In the genomic region with DNA sequence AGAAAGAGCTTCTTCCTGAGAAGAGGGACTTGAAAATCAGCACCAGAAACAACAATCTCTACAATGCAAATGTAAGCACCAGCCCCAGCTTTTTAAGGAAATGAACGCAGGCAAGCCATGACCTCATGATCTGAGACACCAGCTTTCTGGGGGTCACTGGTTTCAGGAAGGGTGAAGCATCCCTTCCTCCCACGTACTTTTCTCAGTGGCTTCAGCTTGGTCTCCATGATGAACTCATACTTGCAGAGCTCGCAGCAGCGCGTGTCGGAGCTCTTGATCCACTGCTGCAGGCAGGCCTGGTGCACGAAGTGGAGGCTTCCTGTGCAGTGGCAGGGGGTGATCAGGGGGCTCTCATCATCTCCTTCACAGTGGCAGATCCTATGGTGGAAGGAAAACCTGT, we compare ENCODE assay signal across 9 cellular contexts.
A peak's percentile ranks its signal among the peaks of the same experiment; 100 is the strongest.
DNase-seq lines count a peak whose midpoint lies in the region; ATAC-seq and TF ChIP-seq lines count a peak whose summit lies in the region.
"Had no signal": no experiment of that assay in that cellular context is flagged by ENCODE, and none has a peak within 500 bp of the region (broad histone marks: within the 10 kb centered on the region; RNA-seq: fewer than 3 reads in every experiment).

No MANE protein-coding gene starts in this region.

- DNase-seq in GM13977 (ENCODE audit: low spot score) (peak; percentile 86), activated B cell treated with CpG ODN at 0.5 μM for 24 hours (no peak), NCI-H526 treated with DMSO at 0.1 percent for 48 hours (lab: John Stamatoyannopoulos, UW) (no peak)
- DNase-seq in stimulated activated CD4-positive, alpha-beta T cell treated with anti-CD3 and anti-CD28 coated beads, Interleukin-2, amount 100 ng/mL, for 48 hours = no peak
- no peak for DNase-seq in natural killer cell treated with Interleukin-12 subunit alpha and Interleukin-12 subunit beta and Interleukin-15 and Interleukin-18, amount 100 ng/mL, for 72 hours (ENCODE audit: low spot score)
- DNase-seq in activated CD4-positive, alpha-beta T cell treated with anti-CD3 and anti-CD28 coated beads for 1 hour = no peak

- in situ Hi-C loops in GM13977 (cut with MboI; ENCODE audit: low pct_unique_long_range_greater_than_20kb, low sequenced_read_pairs, unreplicated experiment) = loop anchor here (5.0 to 10.0 kb wide), 2 partner anchors 209 to 214 kb away; a partner anchor contains a TSS

- ATAC-seq in GM19467 (IDR thresholded peaks at IDR 0.05; ENCODE audit: unreplicated experiment) = peak; percentile 61
- ATAC-seq in HG03103 (IDR thresholded peaks at IDR 0.05; ENCODE audit: low read depth, unreplicated experiment) = peak; percentile 69
- ATAC-seq in activated B cell treated with CpG ODN at 0.5 μM for 24 hours (ENCODE audit: low read depth) = peak; percentile 49
- ATAC-seq in natural killer cell treated with Interleukin-12 subunit alpha and Interleukin-12 subunit beta and Interleukin-15 and Interleukin-18, amount 100 ng/mL, for 72 hours = no peak

- peak overlapping the region; percentile 98 for H3K27ac Mint-ChIP-seq in activated B cell treated with CpG ODN at 0.5 μM for 24 hours
- no peak overlapping the region for H3K27ac Mint-ChIP-seq in natural killer cell treated with Interleukin-12 subunit alpha and Interleukin-12 subunit beta and Interleukin-15 and Interleukin-18, amount 100 ng/mL, for 72 hours
- H3K27ac Mint-ChIP-seq: activated naive CD4-positive, alpha-beta T cell treated with anti-CD3 and anti-CD28 coated beads, Interleukin-2, amount 50 U/mL, for 24 hours had no signal

- H3K9me3 Mint-ChIP-seq in activated B cell treated with CpG ODN at 0.5 μM for 24 hours = no peaks in the 10 kb centered on the region
- H3K9me3 Mint-ChIP-seq in natural killer cell treated with Interleukin-12 subunit alpha and Interleukin-12 subunit beta and Interleukin-15 and Interleukin-18, amount 100 ng/mL, for 72 hours = no peaks in the 10 kb centered on the region
- H3K9me3 Mint-ChIP-seq: activated naive CD4-positive, alpha-beta T cell treated with anti-CD3 and anti-CD28 coated beads, Interleukin-2, amount 50 U/mL, for 24 hours had no signal

- H3K4me1 Mint-ChIP-seq in activated B cell treated with CpG ODN at 0.5 μM for 24 hours = peaks cover 90% of the 10 kb centered on the region
- peaks cover 17 to 25% of the 10 kb centered on the region in 2 donors for H3K4me1 Mint-ChIP-seq in natural killer cell treated with Interleukin-12 subunit alpha and Interleukin-12 subunit beta and Interleukin-15 and Interleukin-18, amount 100 ng/mL, for 72 hours (ENCODE audit: low read depth in 2 of 2)

- CTCF ChIA-PET in activated B cell treated with CpG ODN at 0.5 μM for 24 hours (lab: Charles Lee) = interaction anchor here (0.8 to 2.9 kb wide), 6 partner anchors 26 to 211 kb away, joined by 3 to 18 read pairs (median 4); no protein-coding TSS in a partner anchor

- TF ChIP-seq CTCF in GM13977 (IDR thresholded peaks at IDR 0.05; ENCODE audit: extremely low read depth, insufficient read depth, missing control alignments) = no peak
- TF ChIP-seq CTCF in activated B cell treated with CpG ODN at 0.5 μM for 24 hours (IDR thresholded peaks at IDR 0.05) = no peak

- peak overlapping the region; percentile 62 for H3K4me3 Mint-ChIP-seq in activated B cell treated with CpG ODN at 0.5 μM for 24 hours
- no peak overlapping the region for H3K4me3 Mint-ChIP-seq in natural killer cell treated with Interleukin-12 subunit alpha and Interleukin-12 subunit beta and Interleukin-15 and Interleukin-18, amount 100 ng/mL, for 72 hours
- H3K4me3 Mint-ChIP-seq: activated naive CD4-positive, alpha-beta T cell treated with anti-CD3 and anti-CD28 coated beads, Interleukin-2, amount 50 U/mL, for 24 hours had no signal

- intact Hi-C loops in activated B cell treated with CpG ODN at 0.5 μM for 24 hours (cut with micrococcal nuclease) = loop anchor here (5.0 kb wide), 4 partner anchors 266 to 561 kb away; a partner anchor contains a TSS

- peaks cover 44% of the 10 kb centered on the region for H3K36me3 Mint-ChIP-seq in activated B cell treated with CpG ODN at 0.5 μM for 24 hours (ENCODE audit: low read depth)
- H3K36me3 Mint-ChIP-seq in natural killer cell treated with Interleukin-12 subunit alpha and Interleukin-12 subunit beta and Interleukin-15 and Interleukin-18, amount 100 ng/mL, for 72 hours = no peaks in the 10 kb centered on the region

- no peaks in the 10 kb centered on the region for H3K27me3 Mint-ChIP-seq in activated B cell treated with CpG ODN at 0.5 μM for 24 hours
- H3K27me3 Mint-ChIP-seq in natural killer cell treated with Interleukin-12 subunit alpha and Interleukin-12 subunit beta and Interleukin-15 and Interleukin-18, amount 100 ng/mL, for 72 hours = no peaks in the 10 kb centered on the region
- H3K27me3 Mint-ChIP-seq: activated naive CD4-positive, alpha-beta T cell treated with anti-CD3 and anti-CD28 coated beads, Interleukin-2, amount 50 U/mL, for 24 hours had no signal

- POLR2A ChIA-PET in activated B cell treated with CpG ODN at 0.5 μM for 24 hours (lab: Charles Lee) = interaction anchor here (0.5 to 4.7 kb wide), 13 partner anchors 8 to 266 kb away, joined by 3 to 92 read pairs (median 10); a partner anchor contains a TSS

Comparison
In these comparisons a context has a peak if more than half of its experiments do, and no peak if none do; other contexts are left out.
1. ATAC-seq: peak in GM19467 (single experiment), HG03103 (single experiment) and activated B cell treated with CpG ODN at 0.5 μM for 24 hours (single experiment); none in natural killer cell treated with Interleukin-12 subunit alpha and Interleukin-12 subunit beta and Interleukin-15 and Interleukin-18, amount 100 ng/mL, for 72 hours (0 of 2).